Comparison of ENCODE assay signal across 1 cellular context in the genomic region with DNA sequence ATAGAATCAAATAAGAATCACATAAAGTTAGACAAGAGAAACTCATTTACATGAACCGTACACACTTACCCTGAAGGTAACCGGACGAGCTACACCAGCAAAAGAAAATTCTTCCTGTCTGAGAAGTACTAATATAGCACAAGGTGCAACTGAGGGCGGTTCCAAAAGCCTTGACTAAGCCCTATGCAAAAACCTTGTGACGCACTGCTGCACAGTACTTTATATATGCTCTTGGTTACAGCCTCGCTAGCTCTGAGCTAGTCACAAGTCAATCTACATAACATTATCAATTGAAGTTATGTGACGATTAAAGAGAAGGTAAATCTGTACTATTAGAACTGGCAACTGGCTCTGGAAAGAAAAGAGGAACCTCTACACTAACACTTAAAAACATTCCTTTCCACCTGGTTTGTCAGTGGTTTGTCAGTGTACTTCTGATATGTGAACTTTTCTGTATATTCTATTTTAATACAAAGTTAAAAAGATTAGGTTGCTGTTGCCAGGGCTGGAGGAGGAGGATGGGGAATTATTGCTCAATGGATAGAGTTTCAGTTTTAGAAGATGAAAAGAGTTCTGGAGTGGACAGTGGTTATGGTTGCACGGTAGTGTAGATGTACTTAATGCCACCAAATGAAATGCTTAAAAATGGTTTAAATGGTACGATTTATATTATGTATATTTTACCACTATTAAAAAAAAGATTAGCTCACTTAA.
TF ChIP-seq lines count a peak whose summit lies in the region.

No MANE protein-coding gene starts in this region.

TF ChIP-seq in HEK293, 187 proteins besides CTCF, POLR2A, EP300 and RAD21 (continued from another document):
- TF ChIP-seq PRDM6 (tag by site-specific recombination; IDR thresholded peaks at IDR 0.05) = peak; percentile 23; the same call in 1 of the 2 replicates
- TF ChIP-seq ZNF16 (tag by site-specific recombination; IDR thresholded peaks at IDR 0.05; ENCODE audit: low read depth) = no peak
- no peak for TF ChIP-seq ZNF692 (tag by site-specific recombination; IDR thresholded peaks at IDR 0.05)
- no peak for TF ChIP-seq KLF17 (tag by site-specific recombination; IDR thresholded peaks at IDR 0.05)
- TF ChIP-seq PRDM10 (tag by site-specific recombination; IDR thresholded peaks at IDR 0.05) = 0 out of 2 replicates have a peak, but pooled peaks have one; percentile 12
- no peak for TF ChIP-seq GLIS2 (tag by site-specific recombination; IDR thresholded peaks at IDR 0.05)
- TF ChIP-seq ZBTB7A (tag by site-specific recombination; IDR thresholded peaks at IDR 0.05; ENCODE audit: low read depth) = no peak
- no peak for TF ChIP-seq ZNF529 (tag by site-specific recombination; IDR thresholded peaks at IDR 0.05; ENCODE audit: insufficient replicate concordance)
- TF ChIP-seq ZNF266 (tag by site-specific recombination; IDR thresholded peaks at IDR 0.05; ENCODE audit: low read depth) = no peak
- TF ChIP-seq ZNF629 (tag by site-specific recombination; IDR thresholded peaks at IDR 0.05) = peak; percentile 46
- no peak for TF ChIP-seq ZNF23 (tag by site-specific recombination; IDR thresholded peaks at IDR 0.05; ENCODE audit: borderline replicate concordance)
- no peak for TF ChIP-seq ZNF138 (tag by site-specific recombination; IDR thresholded peaks at IDR 0.05; ENCODE audit: borderline replicate concordance)
- TF ChIP-seq ZBTB17 (tag by site-specific recombination; IDR thresholded peaks at IDR 0.05) = peak; percentile 48; the same call in 1 of the 2 replicates
- TF ChIP-seq ATF2 (tag by site-specific recombination; IDR thresholded peaks at IDR 0.05; ENCODE audit: low read depth) = no peak
- TF ChIP-seq ZNF610 (tag by site-specific recombination; IDR thresholded peaks at IDR 0.05; ENCODE audit: borderline replicate concordance) = no peak
- 0 out of 2 replicates have a peak, but pooled peaks have one; percentile 25 for TF ChIP-seq ZEB2 (tag by site-specific recombination; IDR thresholded peaks at IDR 0.05)
- TF ChIP-seq, protein P1, sequence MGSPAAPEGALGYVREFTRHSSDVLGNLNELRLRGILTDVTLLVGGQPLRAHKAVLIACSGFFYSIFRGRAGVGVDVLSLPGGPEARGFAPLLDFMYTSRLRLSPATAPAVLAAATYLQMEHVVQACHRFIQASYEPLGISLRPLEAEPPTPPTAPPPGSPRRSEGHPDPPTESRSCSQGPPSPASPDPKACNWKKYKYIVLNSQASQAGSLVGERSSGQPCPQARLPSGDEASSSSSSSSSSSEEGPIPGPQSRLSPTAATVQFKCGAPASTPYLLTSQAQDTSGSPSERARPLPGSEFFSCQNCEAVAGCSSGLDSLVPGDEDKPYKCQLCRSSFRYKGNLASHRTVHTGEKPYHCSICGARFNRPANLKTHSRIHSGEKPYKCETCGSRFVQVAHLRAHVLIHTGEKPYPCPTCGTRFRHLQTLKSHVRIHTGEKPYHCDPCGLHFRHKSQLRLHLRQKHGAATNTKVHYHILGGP (tag by site-specific recombination; IDR thresholded peaks at IDR 0.05) = no peak
